9 cellular contexts compared by ENCODE assay signal in the genomic region with DNA sequence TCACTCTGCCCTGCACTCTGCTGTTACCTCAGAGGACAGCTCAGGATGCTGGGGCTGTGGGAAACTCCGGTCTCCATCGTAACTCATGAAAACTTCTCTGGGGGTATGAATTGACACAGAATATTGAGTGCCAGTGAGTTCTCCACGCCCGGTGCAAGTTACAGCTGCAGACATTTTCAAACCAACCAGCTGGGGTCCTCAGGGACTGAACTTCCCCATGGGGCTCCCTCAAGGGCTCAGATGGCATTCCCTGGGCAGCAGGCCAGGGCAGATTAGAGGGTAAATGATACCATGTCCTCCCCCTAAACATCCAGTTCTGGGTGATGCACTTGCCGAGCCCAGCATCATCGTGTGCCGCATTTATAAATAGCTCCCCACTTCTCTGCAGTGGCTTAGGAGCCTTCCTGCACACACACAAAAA. TPM values are rescaled to one million over a fixed set of nuclear protein-coding genes. Genes with fewer than 3 reads are reported as not detected.
DNase-seq lines count a peak whose midpoint lies in the region; ATAC-seq, FAIRE-seq and TF ChIP-seq lines count a peak whose summit lies in the region.
"Had no signal": no experiment of that assay in that cellular context is flagged by ENCODE, and none has a peak within 500 bp of the region (broad histone marks: within the 10 kb centered on the region; RNA-seq: fewer than 3 reads in every experiment).

No MANE protein-coding gene starts in this region.

- peaks cover 7% of the 10 kb centered on the region in 2 donors for H3K4me1 Mint-ChIP-seq in natural killer cell treated with Interleukin-12 subunit alpha and Interleukin-12 subunit beta and Interleukin-15 and Interleukin-18, amount 100 ng/mL, for 72 hours (ENCODE audit: low read depth in 2 of 2)

- H3K4me3 Mint-ChIP-seq in natural killer cell treated with Interleukin-12 subunit alpha and Interleukin-12 subunit beta and Interleukin-15 and Interleukin-18, amount 100 ng/mL, for 72 hours = no peak overlapping the region

- peaks cover 12 to 24% of the 10 kb centered on the region in 2 donors for H3K27me3 Mint-ChIP-seq in natural killer cell treated with Interleukin-12 subunit alpha and Interleukin-12 subunit beta and Interleukin-15 and Interleukin-18, amount 100 ng/mL, for 72 hours

- DNase-seq in D721Med (ENCODE audit: insufficient read length, low spot score) (no peak), NCI-H524 (lab: John Stamatoyannopoulos, UW) (peak; percentile 92 to 96), left ventricle myocardium superior (peak; percentile 87), H7 (no peak), COLO668 (lab: John Stamatoyannopoulos, UW; ENCODE audit: unreplicated experiment) (no peak)
- no peak for DNase-seq in activated CD4-positive, alpha-beta T cell treated with anti-CD3 and anti-CD28 coated beads for 48 hours
- DNase-seq in natural killer cell treated with Interleukin-12 subunit alpha and Interleukin-12 subunit beta and Interleukin-15 and Interleukin-18, amount 100 ng/mL, for 72 hours (ENCODE audit: low spot score) = no peak

- no peak for FAIRE-seq in D721Med (lab: Jason Lieb, UNC)
- FAIRE-seq: RCC 7860 had no signal

- intact Hi-C loops in left ventricle myocardium superior (cut with micrococcal nuclease) = no loop called here

- no peaks in the 10 kb centered on the region for H3K36me3 ChIP-seq in H7 (replicated peaks; ENCODE audit: control insufficient read depth, insufficient read depth, low read length)

- H3K36me3 Mint-ChIP-seq in natural killer cell treated with Interleukin-12 subunit alpha and Interleukin-12 subunit beta and Interleukin-15 and Interleukin-18, amount 100 ng/mL, for 72 hours = peaks cover 5% of the 10 kb centered on the region

- ATAC-seq in HG03097 (IDR thresholded peaks at IDR 0.05; ENCODE audit: low FRiP score, unreplicated experiment) = peak; percentile 52
- peak; percentile 99 for ATAC-seq in left ventricle myocardium superior
- ATAC-seq in natural killer cell treated with Interleukin-12 subunit alpha and Interleukin-12 subunit beta and Interleukin-15 and Interleukin-18, amount 100 ng/mL, for 72 hours = no peak

- no peak overlapping the region for H3K27ac Mint-ChIP-seq in natural killer cell treated with Interleukin-12 subunit alpha and Interleukin-12 subunit beta and Interleukin-15 and Interleukin-18, amount 100 ng/mL, for 72 hours

- TF ChIP-seq CTCF in D721Med (IDR thresholded peaks at IDR 0.05; ENCODE audit: insufficient read depth, missing control alignments) = peak; percentile 7

- H3K4me3 ChIP-seq in H7 (ENCODE audit: insufficient read depth, low read depth, low read length) = no peak overlapping the region

- H3K9me3 Mint-ChIP-seq in natural killer cell treated with Interleukin-12 subunit alpha and Interleukin-12 subunit beta and Interleukin-15 and Interleukin-18, amount 100 ng/mL, for 72 hours = no peaks in the 10 kb centered on the region

- no peaks in the 10 kb centered on the region; the same call in 1 of the 2 replicates for H3K27me3 ChIP-seq in H7 (ENCODE audit: control insufficient read depth, insufficient read depth, low read length)

RNA-seq across cellular contexts. Expression of gene CCSAP, which starts 27.8 kb away (rescaled TPM):
- total RNA-seq in left ventricle myocardium superior = 2.1 TPM
- 8.6 and 12.8 TPM in 2 replicates for total RNA-seq in H7 (2014; rRNA removed; shearing (Covaris generic))
- total RNA-seq in natural killer cell treated with Interleukin-12 subunit alpha and Interleukin-12 subunit beta and Interleukin-15 and Interleukin-18, amount 100 ng/mL, for 72 hours = 1 to 10 TPM; 6.7 to 6.9 TPM

Comparison
In these comparisons a context has a peak if more than half of its experiments do, and no peak if none do; other contexts are left out.
1. DNase-seq: peak in NCI-H524 (2 of 2) and left ventricle myocardium superior (single experiment); none in D721Med (single experiment), activated CD4-positive, alpha-beta T cell treated with anti-CD3 and anti-CD28 coated beads for 48 hours (single experiment), H7 (single experiment), COLO668 (single experiment) and natural killer cell treated with Interleukin-12 subunit alpha and Interleukin-12 subunit beta and Interleukin-15 and Interleukin-18, amount 100 ng/mL, for 72 hours (single experiment).
2. ATAC-seq: peak in HG03097 (single experiment) and left ventricle myocardium superior (single experiment); none in natural killer cell treated with Interleukin-12 subunit alpha and Interleukin-12 subunit beta and Interleukin-15 and Interleukin-18, amount 100 ng/mL, for 72 hours (0 of 2).